In genomic region chr18:51433296-51433695, GRCh38 we compare ENCODE assay signal across 4 cellular contexts.
"Had no signal": no experiment of that assay in that cellular context is flagged by ENCODE, and none has a peak within 500 bp of the region (broad histone marks: within the 10 kb centered on the region; RNA-seq: fewer than 3 reads in every experiment).

No MANE protein-coding gene starts in this region.

- H3K4me2 ChIP-seq: GM23338 had no signal

- DNase-seq: H9, HCEC 1CT, IMR-90 had no signal

- H2AFZ ChIP-seq: GM23338 had no signal

- H3K4me3 ChIP-seq: GM23338 had no signal
